1 cellular context compared by ENCODE assay signal in genomic region chr7:42929449-42929848, GRCh38.
TF ChIP-seq lines count a peak whose summit lies in the region.

No MANE protein-coding gene starts in this region.

TF ChIP-seq in liver, 16 proteins besides CTCF, POLR2A, EP300 and RAD21:
- TF ChIP-seq REST (IDR thresholded peaks at IDR 0.05) (no peak), TAF1 (conservative IDR thresholded peaks at IDR 0.05) (no peak), HNF4A (conservative IDR thresholded peaks at IDR 0.05) (peak; percentile 61 to 62), SP1 (IDR thresholded peaks at IDR 0.05) (peak; percentile 15)
